ENCODE assay signal across 1 cellular context in the genomic region with DNA sequence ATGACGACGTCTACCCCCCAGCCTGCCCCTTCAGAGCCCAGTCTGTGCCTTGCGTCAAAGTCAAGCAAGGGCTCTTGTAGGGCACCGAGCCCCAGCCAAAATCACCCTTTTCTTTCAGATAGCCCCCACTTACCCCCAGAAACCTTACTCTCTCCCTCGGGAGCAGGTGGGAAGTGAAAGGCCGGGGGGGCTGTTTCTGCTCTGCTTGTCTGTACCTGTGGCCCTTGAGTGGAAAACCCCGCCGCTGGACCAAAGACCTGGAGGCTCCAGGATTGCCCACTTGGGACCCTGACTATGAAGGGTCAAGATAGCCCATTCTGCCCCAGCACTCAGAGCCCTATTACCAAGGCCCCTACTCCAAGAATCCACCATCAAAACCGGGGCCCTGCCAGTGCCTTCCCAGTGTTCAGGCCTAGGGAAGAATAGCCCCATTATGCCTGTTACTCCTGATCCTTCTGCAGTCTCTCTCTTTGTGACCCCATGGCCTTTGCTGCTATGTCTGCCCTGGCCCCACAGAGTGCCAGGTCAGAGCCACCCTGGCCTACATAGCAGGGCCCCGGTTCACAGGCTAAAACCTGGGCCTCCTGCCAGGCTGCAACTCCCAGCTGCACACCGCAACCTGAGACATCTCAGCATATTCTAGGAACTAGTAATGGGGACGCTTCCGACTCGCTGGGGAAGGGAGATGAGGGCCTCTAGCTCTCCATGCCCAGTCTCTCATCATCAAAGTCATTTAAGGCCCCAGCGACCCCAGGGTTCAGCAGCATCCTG.
TF ChIP-seq lines count a peak whose summit lies in the region.

No MANE protein-coding gene starts in this region.

TF ChIP-seq in WTC11, 78 proteins besides CTCF, POLR2A, EP300 and RAD21 (continued from another document):
- TF ChIP-seq MYBL2 (CRISPR knock-in tag; IDR thresholded peaks at IDR 0.05), result no peak
- no peak for TF ChIP-seq ZNF281 (CRISPR knock-in tag; IDR thresholded peaks at IDR 0.05)
- TF ChIP-seq KAT7 (CRISPR knock-in tag; IDR thresholded peaks at IDR 0.05; ENCODE audit: borderline replicate concordance), result no peak
- no peak for TF ChIP-seq E2F1 (CRISPR knock-in tag; IDR thresholded peaks at IDR 0.05)
- TF ChIP-seq ZNF232 (CRISPR knock-in tag; IDR thresholded peaks at IDR 0.05), result no peak
- no peak for TF ChIP-seq NR3C1 (CRISPR knock-in tag; conservative IDR thresholded peaks at IDR 0.05; ENCODE audit: low read depth)
- TF ChIP-seq, protein P1, sequence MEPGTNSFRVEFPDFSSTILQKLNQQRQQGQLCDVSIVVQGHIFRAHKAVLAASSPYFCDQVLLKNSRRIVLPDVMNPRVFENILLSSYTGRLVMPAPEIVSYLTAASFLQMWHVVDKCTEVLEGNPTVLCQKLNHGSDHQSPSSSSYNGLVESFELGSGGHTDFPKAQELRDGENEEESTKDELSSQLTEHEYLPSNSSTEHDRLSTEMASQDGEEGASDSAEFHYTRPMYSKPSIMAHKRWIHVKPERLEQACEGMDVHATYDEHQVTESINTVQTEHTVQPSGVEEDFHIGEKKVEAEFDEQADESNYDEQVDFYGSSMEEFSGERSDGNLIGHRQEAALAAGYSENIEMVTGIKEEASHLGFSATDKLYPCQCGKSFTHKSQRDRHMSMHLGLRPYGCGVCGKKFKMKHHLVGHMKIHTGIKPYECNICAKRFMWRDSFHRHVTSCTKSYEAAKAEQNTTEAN (CRISPR knock-in tag; IDR thresholded peaks at IDR 0.05), result no peak
- TF ChIP-seq ZNF263 (CRISPR knock-in tag; IDR thresholded peaks at IDR 0.05; ENCODE audit: low read depth), result 0 out of 2 replicates have a peak, but pooled peaks have one; percentile 1
